In genomic region chr11:133898770-133899115, GRCh38 we compare ENCODE assay signal across 22 cellular contexts. TPM values are rescaled to one million over a fixed set of nuclear protein-coding genes. Genes with fewer than 3 reads are reported as not detected.
DNase-seq lines count a peak whose midpoint lies in the region; ATAC-seq and TF ChIP-seq lines count a peak whose summit lies in the region.
"Had no signal": no experiment of that assay in that cellular context is flagged by ENCODE, and none has a peak within 500 bp of the region (broad histone marks: within the 10 kb centered on the region; RNA-seq: fewer than 3 reads in every experiment).

No MANE protein-coding gene starts in this region.

- no peak overlapping the region for H3K27ac Mint-ChIP-seq in activated CD4-positive, alpha-beta memory T cell treated with anti-CD3 and anti-CD28 coated beads, Interleukin-2, amount 10 ng/mL, durations not matched to agents 7 days and 5 days
- no peak overlapping the region for H3K27ac Mint-ChIP-seq in activated CD4-positive, alpha-beta memory T cell treated with anti-CD3 and anti-CD28 coated beads for 36 hours

- H3K4me3 Mint-ChIP-seq in activated CD4-positive, alpha-beta memory T cell treated with anti-CD3 and anti-CD28 coated beads, Interleukin-2, amount 10 ng/mL, durations not matched to agents 7 days and 5 days, result no peak overlapping the region
- H3K4me3 Mint-ChIP-seq in activated CD4-positive, alpha-beta memory T cell treated with anti-CD3 and anti-CD28 coated beads for 36 hours, result no peak overlapping the region
- H3K4me3 Mint-ChIP-seq: CD14-positive monocyte; naive thymus-derived CD4-positive, alpha-beta T cell had no signal

- H3K27me3 Mint-ChIP-seq in activated CD4-positive, alpha-beta memory T cell treated with anti-CD3 and anti-CD28 coated beads, Interleukin-2, amount 10 ng/mL, durations not matched to agents 7 days and 5 days, result no peaks in the 10 kb centered on the region
- H3K27me3 Mint-ChIP-seq in activated CD4-positive, alpha-beta memory T cell treated with anti-CD3 and anti-CD28 coated beads for 36 hours, result no peaks in the 10 kb centered on the region
- H3K27me3 Mint-ChIP-seq: naive thymus-derived CD4-positive, alpha-beta T cell had no signal

- CTCF ChIA-PET in activated CD4-positive, alpha-beta memory T cell treated with anti-CD3 and anti-CD28 coated beads, Interleukin-2, amount 10 ng/mL, durations not matched to agents 7 days and 5 days (lab: Charles Lee), result no interaction called here
- CTCF ChIA-PET in activated CD4-positive, alpha-beta memory T cell treated with anti-CD3 and anti-CD28 coated beads for 36 hours (lab: Charles Lee), result no interaction called here

- H3K9me3 ChIP-seq in WERI-Rb-1 (ENCODE audit: severe bottlenecking), result no peaks in the 10 kb centered on the region
- H3K9me3 ChIP-seq: tibial artery had no signal

- POLR2A ChIA-PET in activated CD4-positive, alpha-beta memory T cell treated with anti-CD3 and anti-CD28 coated beads, Interleukin-2, amount 10 ng/mL, durations not matched to agents 7 days and 5 days (lab: Charles Lee), result no interaction called here
- POLR2A ChIA-PET in activated CD4-positive, alpha-beta memory T cell treated with anti-CD3 and anti-CD28 coated beads for 36 hours (lab: Charles Lee), result no interaction called here

- peaks cover 15% of the 10 kb centered on the region for H3K36me3 Mint-ChIP-seq in activated CD4-positive, alpha-beta memory T cell treated with anti-CD3 and anti-CD28 coated beads, Interleukin-2, amount 10 ng/mL, durations not matched to agents 7 days and 5 days (ENCODE audit: low read depth)
- H3K36me3 Mint-ChIP-seq in activated CD4-positive, alpha-beta memory T cell treated with anti-CD3 and anti-CD28 coated beads for 36 hours, result no peaks in the 10 kb centered on the region
- H3K36me3 Mint-ChIP-seq: CD14-positive monocyte had no signal

- peak; percentile 2 for DNase-seq in activated CD4-positive, alpha-beta memory T cell treated with anti-CD3 and anti-CD28 coated beads, Interleukin-2, amount 10 ng/mL, durations not matched to agents 7 days and 5 days
- no peak for DNase-seq in activated CD4-positive, alpha-beta memory T cell treated with anti-CD3 and anti-CD28 coated beads for 36 hours
- DNase-seq in WERI-Rb-1 (peak; percentile 2), retina (peak; percentile 1), AG08395 (ENCODE audit: low spot score) (no peak)
- DNase-seq: activated CD4-positive, CD25-positive, alpha-beta regulatory T cell; caudate nucleus; effector CD4-positive, alpha-beta T cell; KG1; mammary epithelial cell; NCI-H1048; NCI-H2081 treated with DMSO at 0.1 percent for 48 hours; NCI-H524; SHP77 treated with DMSO at 0.1 percent for 48 hours had no signal

- peaks cover 32% of the 10 kb centered on the region for H3K36me3 ChIP-seq in WERI-Rb-1

- no peaks in the 10 kb centered on the region for H3K9me3 Mint-ChIP-seq in activated CD4-positive, alpha-beta memory T cell treated with anti-CD3 and anti-CD28 coated beads, Interleukin-2, amount 10 ng/mL, durations not matched to agents 7 days and 5 days
- no peaks in the 10 kb centered on the region for H3K9me3 Mint-ChIP-seq in activated CD4-positive, alpha-beta memory T cell treated with anti-CD3 and anti-CD28 coated beads for 36 hours
- H3K9me3 Mint-ChIP-seq: naive thymus-derived CD4-positive, alpha-beta T cell had no signal

- ATAC-seq in GM21447 (IDR thresholded peaks at IDR 0.05; ENCODE audit: unreplicated experiment), result peak; percentile 4
- no peak for ATAC-seq in GM19397 (IDR thresholded peaks at IDR 0.05; ENCODE audit: unreplicated experiment)
- ATAC-seq in HG02588 (IDR thresholded peaks at IDR 0.05; ENCODE audit: unreplicated experiment), result no peak
- ATAC-seq: naive thymus-derived CD4-positive, alpha-beta T cell had no signal

- H3K27ac ChIP-seq in WERI-Rb-1, result no peak overlapping the region
- H3K27ac ChIP-seq: tibial artery had no signal

- H3K27me3 ChIP-seq in WERI-Rb-1 (ENCODE audit: insufficient read depth, low read depth, severe bottlenecking), result no peaks in the 10 kb centered on the region
- H3K27me3 ChIP-seq: tibial artery had no signal

- TF ChIP-seq CTCF in WERI-Rb-1 (IDR thresholded peaks at IDR 0.05; ENCODE audit: low read depth, low read length), result no peak

- no peak overlapping the region for H3K4me3 ChIP-seq in WERI-Rb-1 (ENCODE audit: low read depth, low read length)
- H3K4me3 ChIP-seq: tibial artery had no signal

- intact Hi-C loops in activated CD4-positive, alpha-beta memory T cell treated with anti-CD3 and anti-CD28 coated beads for 36 hours (cut with micrococcal nuclease), result no loop called here

- no peaks in the 10 kb centered on the region for H3K4me1 Mint-ChIP-seq in activated CD4-positive, alpha-beta memory T cell treated with anti-CD3 and anti-CD28 coated beads, Interleukin-2, amount 10 ng/mL, durations not matched to agents 7 days and 5 days
- no peaks in the 10 kb centered on the region for H3K4me1 Mint-ChIP-seq in activated CD4-positive, alpha-beta memory T cell treated with anti-CD3 and anti-CD28 coated beads for 36 hours (ENCODE audit: low read depth)
- H3K4me1 Mint-ChIP-seq: CD14-positive monocyte had no signal

RNA-seq across cellular contexts. Expression of gene SPATA19, which starts 53.4 kb away (rescaled TPM):
- not detected for total RNA-seq in activated CD4-positive, alpha-beta memory T cell treated with anti-CD3 and anti-CD28 coated beads, Interleukin-2, amount 10 ng/mL, durations not matched to agents 7 days and 5 days
- not detected for total RNA-seq in activated CD4-positive, alpha-beta memory T cell treated with anti-CD3 and anti-CD28 coated beads for 36 hours
- total RNA-seq: A172; mammary epithelial cell; naive thymus-derived CD4-positive, alpha-beta T cell; T-helper 1 cell treated with Interleukin-12 subunit alpha and Interleukin-12 subunit beta and Interleukin-4 antibody, amounts not matched to agents 30 ng/mL and 1 ng/mL, for 36 hours had no signal

RNA-seq across cellular contexts. Expression of gene IGSF9B, which starts 58.0 kb away (rescaled TPM):
- 10 to 100 TPM; 66.2 to 70.8 TPM for total RNA-seq in activated CD4-positive, alpha-beta memory T cell treated with anti-CD3 and anti-CD28 coated beads, Interleukin-2, amount 10 ng/mL, durations not matched to agents 7 days and 5 days
- 10 to 100 TPM; 24.6 to 30.3 TPM for total RNA-seq in activated CD4-positive, alpha-beta memory T cell treated with anti-CD3 and anti-CD28 coated beads for 36 hours

Comparison
In these comparisons a context has a peak if more than half of its experiments do, and no peak if none do; other contexts are left out.
1. DNase-seq: peak in activated CD4-positive, alpha-beta memory T cell treated with anti-CD3 and anti-CD28 coated beads, Interleukin-2, amount 10 ng/mL, durations not matched to agents 7 days and 5 days (single experiment), WERI-Rb-1 (single experiment) and retina (single experiment); none in activated CD4-positive, alpha-beta memory T cell treated with anti-CD3 and anti-CD28 coated beads for 36 hours (single experiment) and AG08395 (single experiment).